Comparison of ENCODE assay signal across 9 cellular contexts in genomic region chr10:124740374-124741280, GRCh38. TPM values are rescaled to one million over a fixed set of nuclear protein-coding genes. Genes with fewer than 3 reads are reported as not detected.
DNase-seq lines count a peak whose midpoint lies in the region; ATAC-seq lines count a peak whose summit lies in the region.
"Had no signal": no experiment of that assay in that cellular context is flagged by ENCODE, and none has a peak within 500 bp of the region (broad histone marks: within the 10 kb centered on the region; RNA-seq: fewer than 3 reads in every experiment).

No MANE protein-coding gene starts in this region.

- H3K4me1 ChIP-seq in esophagus (ENCODE audit: control insufficient read depth in 2 of 2, insufficient read depth in 2 of 2, low read length in 1 of 2) = peaks cover 16 to 28% of the 10 kb centered on the region in 2 donors

- WGBS in esophagus, 2 donors = 7 to 14% methylated on average over 18 of the region's 18 CpGs

- H3K9ac ChIP-seq in SK-N-MC (ENCODE audit: insufficient read length) = no peak overlapping the region

- H3K27me3 ChIP-seq in esophagus (ENCODE audit: control insufficient read depth in 1 of 2, insufficient read depth in 2 of 2, low read length in 2 of 2) = no peaks in the 10 kb centered on the region

- H3K9me3 ChIP-seq in SK-N-MC (ENCODE audit: low read depth, low read length) = no peaks in the 10 kb centered on the region
- H3K9me3 ChIP-seq in esophagus (ENCODE audit: control insufficient read depth in 2 of 2, insufficient read depth in 1 of 2, low read depth in 1 of 2, low read length in 1 of 2) = no peaks in the 10 kb centered on the region

- peak overlapping the region; percentile 48 for H3K4me3 ChIP-seq in SK-N-MC
- H3K4me3 ChIP-seq in esophagus (ENCODE audit: low read depth in 1 of 2, low read length in 2 of 2) = peak overlapping the region; percentile 9 to 24

- no peaks in the 10 kb centered on the region for H3K9me3 Mint-ChIP-seq in natural killer cell treated with Interleukin-12 subunit alpha and Interleukin-12 subunit beta and Interleukin-15 and Interleukin-18, amount 100 ng/mL, for 72 hours

- ATAC-seq in HG02852 (IDR thresholded peaks at IDR 0.05; ENCODE audit: unreplicated experiment) = peak; percentile 11
- ATAC-seq in natural killer cell treated with Interleukin-12 subunit alpha and Interleukin-12 subunit beta and Interleukin-15 and Interleukin-18, amount 100 ng/mL, for 72 hours = no peak

- no peaks in the 10 kb centered on the region for H3K27me3 Mint-ChIP-seq in natural killer cell treated with Interleukin-12 subunit alpha and Interleukin-12 subunit beta and Interleukin-15 and Interleukin-18, amount 100 ng/mL, for 72 hours

- peak overlapping the region; percentile 67 to 87 for H3K27ac Mint-ChIP-seq in natural killer cell treated with Interleukin-12 subunit alpha and Interleukin-12 subunit beta and Interleukin-15 and Interleukin-18, amount 100 ng/mL, for 72 hours

- DNase-seq in DMS 273 (lab: John Stamatoyannopoulos, UW; ENCODE audit: unreplicated experiment) = peak; percentile 16
- no peak for DNase-seq in DMS 273 treated with DMSO at 0.1 percent for 48 hours (lab: John Stamatoyannopoulos, UW)
- DNase-seq in SK-N-MC (ENCODE audit: low read depth, low spot score) = no peak
- no peak for DNase-seq in natural killer cell treated with Interleukin-12 subunit alpha and Interleukin-12 subunit beta and Interleukin-15 and Interleukin-18, amount 100 ng/mL, for 72 hours (ENCODE audit: low spot score)
- DNase-seq in GM19238 (ENCODE audit: insufficient read length, low spot score) = no peak
- DNase-seq in NCI-H187 treated with DMSO at 0.1 percent for 48 hours (lab: John Stamatoyannopoulos, UW) = no peak

- H3K4me3 Mint-ChIP-seq in natural killer cell treated with Interleukin-12 subunit alpha and Interleukin-12 subunit beta and Interleukin-15 and Interleukin-18, amount 100 ng/mL, for 72 hours = peak overlapping the region; percentile 97

- H3K36me3 ChIP-seq in SK-N-MC (ENCODE audit: insufficient read depth, low read length) (no peaks in the 10 kb centered on the region), esophagus (ENCODE audit: control insufficient read depth in 2 of 2, insufficient read depth in 2 of 2, low read length in 1 of 2) (no peaks in the 10 kb centered on the region)

- H3K4me1 Mint-ChIP-seq in natural killer cell treated with Interleukin-12 subunit alpha and Interleukin-12 subunit beta and Interleukin-15 and Interleukin-18, amount 100 ng/mL, for 72 hours (ENCODE audit: low read depth in 2 of 2) = peaks cover 70% of the 10 kb centered on the region in 2 donors

- no peaks in the 10 kb centered on the region for H3K36me3 Mint-ChIP-seq in natural killer cell treated with Interleukin-12 subunit alpha and Interleukin-12 subunit beta and Interleukin-15 and Interleukin-18, amount 100 ng/mL, for 72 hours

- no peak overlapping the region for H3K27ac ChIP-seq in SK-N-MC
- peak overlapping the region; percentile 95 to 99 for H3K27ac ChIP-seq in esophagus (ENCODE audit: low read depth in 2 of 2, low read length in 1 of 2)
- H3K27ac ChIP-seq: 22Rv1 had no signal

RNA-seq across cellular contexts. Expression of gene FAM53B, which starts 3.6 kb away (rescaled TPM):
- 10 to 100 TPM in 1 of 2 donors, 1 to 10 TPM in 1; 9.0 to 16.8 TPM for polyA plus RNA-seq in esophagus
- 10 to 100 TPM; 16.6 to 21.8 TPM for total RNA-seq in natural killer cell treated with Interleukin-12 subunit alpha and Interleukin-12 subunit beta and Interleukin-15 and Interleukin-18, amount 100 ng/mL, for 72 hours

RNA-seq across cellular contexts. Expression of gene EEF1AKMT2, which starts 51.1 kb away (rescaled TPM):
- 10 to 100 TPM in 1 of 2 donors, 1 to 10 TPM in 1; 7.1 to 15.3 TPM for polyA plus RNA-seq in esophagus
- 10 to 100 TPM; 18.4 to 24.4 TPM for total RNA-seq in natural killer cell treated with Interleukin-12 subunit alpha and Interleukin-12 subunit beta and Interleukin-15 and Interleukin-18, amount 100 ng/mL, for 72 hours
